Comparison of ENCODE assay signal across 8 cellular contexts in genomic region chr11:33996498-33997454, GRCh38. TPM values are rescaled to one million over a fixed set of nuclear protein-coding genes. Genes with fewer than 3 reads are reported as not detected.
A peak's percentile ranks its signal among the peaks of the same experiment; 100 is the strongest.
DNase-seq lines count a peak whose midpoint lies in the region; ATAC-seq and TF ChIP-seq lines count a peak whose summit lies in the region.

No MANE protein-coding gene starts in this region.

- peaks cover 34% of the 10 kb centered on the region for H3K27me3 Mint-ChIP-seq in activated CD4-positive, alpha-beta memory T cell treated with anti-CD3 and anti-CD28 coated beads, Interleukin-2, amount 10 ng/mL, durations not matched to agents 7 days and 5 days
- peaks cover 13% of the 10 kb centered on the region for H3K27me3 Mint-ChIP-seq in memory B cell

- CTCF ChIA-PET in activated CD4-positive, alpha-beta memory T cell treated with anti-CD3 and anti-CD28 coated beads, Interleukin-2, amount 10 ng/mL, durations not matched to agents 7 days and 5 days (lab: Charles Lee) = interaction anchor here (0.6 to 3.5 kb wide), 28 partner anchors 9 to 531 kb away, joined by 3 to 18 read pairs (median 3); partner anchors contain the start of genes ABTB2, CAPRIN1 and NAT10

- peak; percentile 90 for TF ChIP-seq CTCF in C4-2B (conservative IDR thresholded peaks at IDR 0.05)

- peak overlapping the region; percentile 12 for H3K4me3 Mint-ChIP-seq in activated CD4-positive, alpha-beta memory T cell treated with anti-CD3 and anti-CD28 coated beads, Interleukin-2, amount 10 ng/mL, durations not matched to agents 7 days and 5 days
- no peak overlapping the region for H3K4me3 Mint-ChIP-seq in memory B cell

- no peaks in the 10 kb centered on the region for H3K36me3 Mint-ChIP-seq in activated CD4-positive, alpha-beta memory T cell treated with anti-CD3 and anti-CD28 coated beads, Interleukin-2, amount 10 ng/mL, durations not matched to agents 7 days and 5 days (ENCODE audit: low read depth)
- no peaks in the 10 kb centered on the region for H3K36me3 Mint-ChIP-seq in memory B cell

- peak; percentile 61 for ATAC-seq in GM19328 (IDR thresholded peaks at IDR 0.05; ENCODE audit: unreplicated experiment)
- ATAC-seq in HG03521 (IDR thresholded peaks at IDR 0.05; ENCODE audit: unreplicated experiment) = peak; percentile 75
- peak; percentile 84 for ATAC-seq in memory B cell (ENCODE audit: low read depth)

- peak; percentile 76 for DNase-seq in NCI-H748 (lab: John Stamatoyannopoulos, UW; ENCODE audit: unreplicated experiment)
- peak; percentile 76 for DNase-seq in activated CD4-positive, alpha-beta memory T cell treated with anti-CD3 and anti-CD28 coated beads, Interleukin-2, amount 10 ng/mL, durations not matched to agents 7 days and 5 days
- peak; percentile 59 for DNase-seq in effector CD4-positive, alpha-beta T cell
- DNase-seq in memory B cell (ENCODE audit: low spot score in 2 of 2) = peak; percentile 78 to 83
- peak; percentile 19 for DNase-seq in stimulated activated CD8-positive, alpha-beta memory T cell treated with anti-CD3 and anti-CD28 coated beads, Interleukin-15, amount 100 ng/mL, for 24 hours (ENCODE audit: low read depth)

- H3K27ac Mint-ChIP-seq in activated CD4-positive, alpha-beta memory T cell treated with anti-CD3 and anti-CD28 coated beads, Interleukin-2, amount 10 ng/mL, durations not matched to agents 7 days and 5 days = no peak overlapping the region
- H3K27ac Mint-ChIP-seq in memory B cell = no peak overlapping the region

- POLR2A ChIA-PET in activated CD4-positive, alpha-beta memory T cell treated with anti-CD3 and anti-CD28 coated beads, Interleukin-2, amount 10 ng/mL, durations not matched to agents 7 days and 5 days (lab: Charles Lee) = interaction anchor here (0.6 to 1.3 kb wide), 5 partner anchors 9 to 151 kb away, joined by 3 to 4 read pairs (median 3); partner anchors contain the start of genes CAPRIN1 and NAT10

- H3K27ac ChIP-seq in C4-2B = no peak overlapping the region

- H3K4me1 Mint-ChIP-seq in activated CD4-positive, alpha-beta memory T cell treated with anti-CD3 and anti-CD28 coated beads, Interleukin-2, amount 10 ng/mL, durations not matched to agents 7 days and 5 days = peaks cover 9% of the 10 kb centered on the region
- H3K4me1 Mint-ChIP-seq in memory B cell = peaks cover 3% of the 10 kb centered on the region

- H3K9me3 Mint-ChIP-seq in activated CD4-positive, alpha-beta memory T cell treated with anti-CD3 and anti-CD28 coated beads, Interleukin-2, amount 10 ng/mL, durations not matched to agents 7 days and 5 days = no peaks in the 10 kb centered on the region
- H3K9me3 Mint-ChIP-seq in memory B cell = no peaks in the 10 kb centered on the region

RNA-seq across cellular contexts. Expression of gene CAPRIN1, which starts 54.8 kb away (rescaled TPM):
- total RNA-seq in activated CD4-positive, alpha-beta memory T cell treated with anti-CD3 and anti-CD28 coated beads, Interleukin-2, amount 10 ng/mL, durations not matched to agents 7 days and 5 days = 100 to 1,000 TPM; 191 to 200 TPM

Comparison
In these comparisons a context has a peak if more than half of its experiments do, and no peak if none do; other contexts are left out.
1. DNase-seq: peak in every context shown above with its lines; median percentile 80 in memory B cell; 76 in NCI-H748; 76 in activated CD4-positive, alpha-beta memory T cell treated with anti-CD3 and anti-CD28 coated beads, Interleukin-2, amount 10 ng/mL, durations not matched to agents 7 days and 5 days; 59 in effector CD4-positive, alpha-beta T cell; 19 in stimulated activated CD8-positive, alpha-beta memory T cell treated with anti-CD3 and anti-CD28 coated beads, Interleukin-15, amount 100 ng/mL, for 24 hours.